20 cellular contexts compared by ENCODE assay signal in the genomic region with DNA sequence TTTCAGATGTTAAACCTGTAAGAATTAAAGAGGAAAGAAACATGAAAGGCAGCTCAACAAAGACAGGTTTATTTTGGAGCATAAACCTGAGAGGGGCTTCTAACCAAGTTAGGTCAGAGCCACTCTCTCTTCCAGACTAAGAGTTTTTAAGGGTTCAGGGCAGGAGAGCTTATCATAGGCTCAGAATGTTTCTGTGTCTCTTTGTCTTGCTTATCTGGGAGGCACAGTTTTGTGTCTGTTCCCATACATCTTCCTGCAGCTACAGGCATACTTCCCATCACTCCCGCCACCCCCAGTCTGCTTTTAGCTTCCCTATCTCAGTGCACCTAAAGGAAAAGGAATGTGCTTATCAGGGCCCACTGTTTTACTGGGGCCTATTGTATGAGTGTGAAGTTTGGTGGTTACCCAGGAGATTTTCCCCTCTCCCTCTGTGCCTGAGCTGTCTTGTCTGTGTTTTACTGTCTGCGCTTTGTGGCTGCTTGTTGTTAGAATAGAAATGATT. TPM values are rescaled to one million over a fixed set of nuclear protein-coding genes. Genes with fewer than 3 reads are reported as not detected.
DNase-seq lines count a peak whose midpoint lies in the region; ATAC-seq, FAIRE-seq and TF ChIP-seq lines count a peak whose summit lies in the region.
"Had no signal": no experiment of that assay in that cellular context is flagged by ENCODE, and none has a peak within 500 bp of the region (broad histone marks: within the 10 kb centered on the region; RNA-seq: fewer than 3 reads in every experiment).

No MANE protein-coding gene starts in this region.

- H3K79me2 ChIP-seq in HepG2 (ENCODE audit: insufficient read depth, low read length) = no peaks in the 10 kb centered on the region
- H3K79me2 ChIP-seq in MM.1S (ENCODE audit: low read length) = no peaks in the 10 kb centered on the region

- intact Hi-C loops in HepG2 (cut with micrococcal nuclease; ENCODE audit: unreplicated experiment) = loop anchor here (2.0 kb wide), 1 partner anchor 36 kb away; no protein-coding TSS in a partner anchor
- intact Hi-C loops in spleen (cut with DNase I; ENCODE audit: low total_unique reads) = no loop called here

- POLR2A ChIA-PET in HEK293 (lab: Yijun Ruan, JAX) = no interaction called here
- POLR2A ChIA-PET in HepG2 (lab: Yijun Ruan, JAX) = interaction anchor here (1.6 to 2.2 kb wide), 2 partner anchors 27 to 108 kb away, joined by 4 to 7 read pairs; no protein-coding TSS in a partner anchor

- WGBS in HepG2 (ENCODE audit: low lambda C conversion rate) = 23% methylated on average over 2 of the region's 2 CpGs
- WGBS in spleen, 5 donors = 43 to 67% (median 63%) methylated on average over 2 of the region's 2 CpGs

- no peak for DNase-seq in adipocyte (ENCODE audit: low read depth)
- DNase-seq in HepG2 (ENCODE audit: low spot score) = peak; percentile 68
- no peak for DNase-seq in spleen
- no peak for DNase-seq in MM.1S
- DNase-seq in HuH-7.5 (ENCODE audit: low spot score) = no peak
- DNase-seq: activated CD4-positive, alpha-beta T cell treated with anti-CD3 and anti-CD28 coated beads, Interleukin-2, amount 50 U/mL, for 1 hour; activated naive CD8-positive, alpha-beta T cell treated with anti-CD3 and anti-CD28 coated beads, Interleukin-2, amount 50 U/mL, for 24 hours; activated T-cell treated with anti-CD3 and anti-CD28 coated beads, Interleukin-2, amount 50 U/mL, for 48 hours; DMS153; glutamatergic neuron; NCI-H1930; SIG-M5; stimulated activated CD4-positive, alpha-beta T cell treated with anti-CD3 and anti-CD28 coated beads, Interleukin-15, amount 100 ng/mL, for 24 hours had no signal

- H3K4me3 ChIP-seq in HEK293 (ENCODE audit: low read depth, low read length) = no peak overlapping the region
- H3K4me3 ChIP-seq in adipocyte (ENCODE audit: low read length) = no peak overlapping the region
- no peak overlapping the region for H3K4me3 ChIP-seq in HepG2 (replicated peaks in 1 of 3; ENCODE audit: insufficient read depth in 1 of 3, low read depth in 2 of 3, low read length in 3 of 3)
- H3K4me3 ChIP-seq in spleen = peak overlapping the region in 1 of 8 donors; percentile 51
- H3K4me3 ChIP-seq in MM.1S (ENCODE audit: low read length) = no peak overlapping the region

- no peak for TF ChIP-seq RAD21 in HepG2 (CRISPR knock-in tag; IDR thresholded peaks at IDR 0.05)

- ATAC-seq in HepG2 = peak; percentile 58
- no peak for ATAC-seq in GM21717 (IDR thresholded peaks at IDR 0.05; ENCODE audit: unreplicated experiment)
- ATAC-seq in GM21423 (IDR thresholded peaks at IDR 0.05; ENCODE audit: unreplicated experiment) = no peak
- ATAC-seq: activated naive CD8-positive, alpha-beta T cell treated with anti-CD3 and anti-CD28 coated beads, Interleukin-2, amount 50 U/mL, for 24 hours had no signal

- H3K9me3 ChIP-seq in HEK293 (ENCODE audit: control insufficient read depth, insufficient read depth, low read depth, low read length) (no peaks in the 10 kb centered on the region), adipocyte (ENCODE audit: control insufficient read depth, low read length) (no peaks in the 10 kb centered on the region), HepG2 (ENCODE audit: low read length) (no peaks in the 10 kb centered on the region), spleen (no peaks in the 10 kb centered on the region), MM.1S (replicated peaks; ENCODE audit: insufficient read depth, low read length) (no peaks in the 10 kb centered on the region)

- H3K9me2 ChIP-seq in MM.1S (replicated peaks; ENCODE audit: insufficient read depth, low read length) = no peaks in the 10 kb centered on the region

- no peaks in the 10 kb centered on the region for H3F3A ChIP-seq in MM.1S (ENCODE audit: insufficient read depth, low read length)

- H4K20me1 ChIP-seq in HepG2 (ENCODE audit: insufficient read depth, low read length) (no peaks in the 10 kb centered on the region), MM.1S (ENCODE audit: insufficient read depth, low read length) (no peaks in the 10 kb centered on the region)

- H3K4me2 ChIP-seq in HepG2 (ENCODE audit: low read depth, low read length) (no peak overlapping the region), MM.1S (ENCODE audit: low read depth, low read length) (no peak overlapping the region)

- H2AFZ ChIP-seq in HepG2 (ENCODE audit: low read length) (no peak overlapping the region), MM.1S (ENCODE audit: low read length) (no peak overlapping the region)

- BruUV-seq in HepG2 (replicated peaks; lab: Mats Ljungman, UMichigan) = no TSS peak

- TF ChIP-seq CTCF in HEK293 (tag by site-specific recombination; IDR thresholded peaks at IDR 0.05) = no peak
- TF ChIP-seq CTCF in HepG2 (CRISPR knock-in tag; IDR thresholded peaks at IDR 0.05) = no peak
- TF ChIP-seq CTCF in spleen (IDR thresholded peaks at IDR 0.05 in 8 of 11, conservative IDR thresholded peaks at IDR 0.05 in 3 of 11) = no peak
- no peak for TF ChIP-seq CTCF in MM.1S (IDR thresholded peaks at IDR 0.05; ENCODE audit: low read length)

- no peak for TF ChIP-seq EP300 in HepG2 (IDR thresholded peaks at IDR 0.05; ENCODE audit: low read depth in 2 of 2, low read length in 2 of 2)
- no peak for TF ChIP-seq EP300 in HepG2 (CRISPR knock-in tag; IDR thresholded peaks at IDR 0.05; ENCODE audit: borderline replicate concordance)

- H3K4me1 ChIP-seq in HEK293 (ENCODE audit: control insufficient read depth, insufficient read depth, low read length) (no peaks in the 10 kb centered on the region), adipocyte (ENCODE audit: control insufficient read depth, insufficient read depth, low read length) (peaks cover 28% of the 10 kb centered on the region), HepG2 (ENCODE audit: insufficient read depth, low read length) (peaks cover 64% of the 10 kb centered on the region), spleen (peaks cover 0 to 86% (median 41%) of the 10 kb centered on the region in 6 donors), MM.1S (ENCODE audit: low read length) (0 out of 2 replicates have a peak, but pooled peaks cover 4% of the 10 kb centered on the region)

- in situ Hi-C loops in HepG2 (cut with HindIII; ENCODE audit: extremely low pct_ligation_motif_present, low pct_unique_long_range_greater_than_20kb) = no loop called here

- H3K27me3 ChIP-seq in adipocyte (replicated peaks; ENCODE audit: control insufficient read depth, insufficient read depth, low read length) (no peaks in the 10 kb centered on the region), HepG2 (ENCODE audit: control insufficient read depth in 1 of 2, insufficient read depth in 2 of 2, low read length in 2 of 2) (no peaks in the 10 kb centered on the region), spleen (replicated peaks in 1 of 7) (no peaks in the 10 kb centered on the region), MM.1S (replicated peaks; ENCODE audit: insufficient read depth, low read length) (no peaks in the 10 kb centered on the region)

- H3K9ac ChIP-seq in adipocyte (ENCODE audit: low read length) (peak overlapping the region; percentile 33), HepG2 (ENCODE audit: insufficient read depth, low read depth, low read length) (no peak overlapping the region), MM.1S (ENCODE audit: low read length) (no peak overlapping the region)

- no peaks in the 10 kb centered on the region for H3K36me3 ChIP-seq in HEK293 (ENCODE audit: control insufficient read depth in 2 of 2, insufficient read depth in 1 of 2, low read length in 2 of 2)
- H3K36me3 ChIP-seq in adipocyte (ENCODE audit: control insufficient read depth, insufficient read depth, low read length, severe bottlenecking) = no peaks in the 10 kb centered on the region
- H3K36me3 ChIP-seq in HepG2 (replicated peaks in 1 of 2; ENCODE audit: control insufficient read depth in 1 of 2, insufficient read depth in 2 of 2, low read length in 2 of 2) = no peaks in the 10 kb centered on the region
- no peaks in the 10 kb centered on the region for H3K36me3 ChIP-seq in spleen
- H3K36me3 ChIP-seq in MM.1S (replicated peaks; ENCODE audit: insufficient read depth, low read length) = no peaks in the 10 kb centered on the region

- TF ChIP-seq POLR2A in HepG2 (IDR thresholded peaks at IDR 0.05; ENCODE audit: insufficient read depth in 1 of 2, low read depth in 2 of 2, low read length in 2 of 2) = no peak
- no peak for TF ChIP-seq POLR2A in spleen (IDR thresholded peaks at IDR 0.05)

- no peak for FAIRE-seq in HepG2 (lab: Jason Lieb, UNC)
- FAIRE-seq: islet of Langerhans had no signal

- CTCF ChIA-PET in HEK293 (lab: Yijun Ruan, JAX) (interaction anchor here (0.6 to 0.7 kb wide), 2 partner anchors 172 to 260 kb away, joined by 3 to 4 read pairs; no protein-coding TSS in a partner anchor), HepG2 (lab: Yijun Ruan, JAX; ENCODE audit: low intra/inter-chr PET ratio, low total read pairs) (no interaction called here)

- H3K27ac ChIP-seq in HEK293 (ENCODE audit: extremely low read depth, low read depth, low read length) (no peak overlapping the region), HepG2 (ENCODE audit: extremely low read length, insufficient read depth, low read length) (no peak overlapping the region), spleen (peak overlapping the region in 7 of 8 donors; percentile 44 to 88 (median 68)), MM.1S (ENCODE audit: low read length) (no peak overlapping the region)

RNA-seq across cellular contexts. Expression of gene CD14, which starts 21.9 kb away (rescaled TPM):
- 0.70 and 1.7 TPM in 2 replicates for total RNA-seq in HepG2 (2016; rRNA removed; fragmentation: Illumina TruSeq; extraction: Trizol)
- 0.35 and 0.40 TPM in 2 replicates for total RNA-seq in HepG2 (2016; cell fraction: cytosol; rRNA removed; fragmentation: Illumina TruSeq; extraction: Trizol; ENCODE audit: low read depth)
- 1.4 TPM in 2 replicates for total RNA-seq in HepG2 (2016; cell fraction: insoluble cytoplasmic fraction; rRNA removed; fragmentation: Illumina TruSeq; extraction: Trizol)
- total RNA-seq in HepG2 (2016; cell fraction: membrane; rRNA removed; fragmentation: Illumina TruSeq; extraction: Trizol) = 0.22 and 0.31 TPM in 2 replicates
- 1.5 and 1.7 TPM in 2 replicates for total RNA-seq in HepG2 (2016; cell fraction: nucleus; rRNA removed; fragmentation: Illumina TruSeq; extraction: Trizol)
- 4.7 and 9.8 TPM in 2 replicates for polyA plus RNA-seq in HepG2 (2011; rRNA removed)
- 4.5 and 5.6 TPM in 2 replicates for polyA plus RNA-seq in HepG2 (2011; cell fraction: cytosol; rRNA removed)
- 3.9 and 7.5 TPM in 2 replicates for polyA plus RNA-seq in HepG2 (2011; cell fraction: nucleus; rRNA removed)
- polyA plus RNA-seq in HepG2 (2012) = 2.7 and 8.6 TPM in 2 replicates
- polyA plus RNA-seq in HepG2 (2016; cell fraction: cytosol; fragmentation: Illumina TruSeq; extraction: Trizol; ENCODE audit: low read depth) = 0.16 and 0.26 TPM in 2 replicates
- 0.59 and 0.86 TPM in 2 replicates for polyA plus RNA-seq in HepG2 (2016; cell fraction: insoluble cytoplasmic fraction; fragmentation: Illumina TruSeq; extraction: Trizol; ENCODE audit: low read depth)
- polyA plus RNA-seq in HepG2 (2016; cell fraction: membrane; fragmentation: Illumina TruSeq; extraction: Trizol; ENCODE audit: low read depth) = 0.15 and 0.20 TPM in 2 replicates
- 1.8 and 4.1 TPM in 2 replicates for polyA plus RNA-seq in HepG2 (2016; cell fraction: nucleus; fragmentation: Illumina TruSeq; extraction: Trizol; ENCODE audit: insufficient read depth, low read depth)
- 0.16 and 4.7 TPM in 2 replicates for polyA minus RNA-seq in HepG2 (2011; rRNA and poly(A)+ RNA removed; ENCODE audit: low replicate concordance)
- polyA minus RNA-seq in HepG2 (2011; cell fraction: cytosol; rRNA and poly(A)+ RNA removed) = 2.6 and 4.0 TPM in 2 replicates
- 0.90 and 1.5 TPM in 2 replicates for polyA minus RNA-seq in HepG2 (2011; cell fraction: nucleus; rRNA and poly(A)+ RNA removed)
- 100 to 1,000 TPM in 4 of 7 donors, 10 to 100 TPM in 3; 80.2 to 209 (median 101) TPM for total RNA-seq in spleen
- polyA plus RNA-seq in spleen = 10 to 100 TPM; 40.2 to 60.9 (median 48.9) TPM
- total RNA-seq: chondrocyte, epithelial cell of proximal tubule, progenitor cell of endocrine pancreas had no signal

RNA-seq across cellular contexts. Expression of gene TMCO6, which starts 28.2 kb away (rescaled TPM):
- total RNA-seq in HepG2 (2016; rRNA removed; fragmentation: Illumina TruSeq; extraction: Trizol) (8.2 and 16.6 TPM in 2 replicates), spleen (10 to 100 TPM; 18.3 to 55.2 (median 24.5) TPM)
- 5.8 and 7.1 TPM in 2 replicates for total RNA-seq in HepG2 (2016; cell fraction: cytosol; rRNA removed; fragmentation: Illumina TruSeq; extraction: Trizol; ENCODE audit: low read depth)
- total RNA-seq in HepG2 (2016; cell fraction: insoluble cytoplasmic fraction; rRNA removed; fragmentation: Illumina TruSeq; extraction: Trizol) = 7.7 and 17.8 TPM in 2 replicates
- total RNA-seq in HepG2 (2016; cell fraction: membrane; rRNA removed; fragmentation: Illumina TruSeq; extraction: Trizol) = 6.2 and 7.2 TPM in 2 replicates
- 33.8 and 34.3 TPM in 2 replicates for total RNA-seq in HepG2 (2016; cell fraction: nucleus; rRNA removed; fragmentation: Illumina TruSeq; extraction: Trizol)
- polyA plus RNA-seq in HepG2 (2011; rRNA removed) (28.2 and 36.3 TPM in 2 replicates), spleen (10 to 100 TPM; 12.0 to 21.0 (median 18.2) TPM)
- 19.5 and 25.9 TPM in 2 replicates for polyA plus RNA-seq in HepG2 (2011; cell fraction: cytosol; rRNA removed)
- 235 and 295 TPM in 2 replicates for polyA plus RNA-seq in HepG2 (2011; cell fraction: nucleus; rRNA removed)
- polyA plus RNA-seq in HepG2 (2012) = 17.5 and 19.3 TPM in 2 replicates
- 2.1 and 2.6 TPM in 2 replicates for polyA plus RNA-seq in HepG2 (2016; cell fraction: cytosol; fragmentation: Illumina TruSeq; extraction: Trizol; ENCODE audit: low read depth)
- polyA plus RNA-seq in HepG2 (2016; cell fraction: insoluble cytoplasmic fraction; fragmentation: Illumina TruSeq; extraction: Trizol; ENCODE audit: low read depth) = 5.9 and 6.4 TPM in 2 replicates
- polyA plus RNA-seq in HepG2 (2016; cell fraction: membrane; fragmentation: Illumina TruSeq; extraction: Trizol; ENCODE audit: low read depth) = 3.2 and 5.9 TPM in 2 replicates
- polyA plus RNA-seq in HepG2 (2016; cell fraction: nucleus; fragmentation: Illumina TruSeq; extraction: Trizol; ENCODE audit: insufficient read depth, low read depth) = 57.6 and 58.2 TPM in 2 replicates
- polyA minus RNA-seq in HepG2 (2011; rRNA and poly(A)+ RNA removed; ENCODE audit: low replicate concordance) = 28.7 and 45.7 TPM in 2 replicates
- 5.5 and 5.7 TPM in 2 replicates for polyA minus RNA-seq in HepG2 (2011; cell fraction: cytosol; rRNA and poly(A)+ RNA removed)
- polyA minus RNA-seq in HepG2 (2011; cell fraction: nucleus; rRNA and poly(A)+ RNA removed) = 74.2 and 90.0 TPM in 2 replicates

RNA-seq across cellular contexts. Expression of gene NDUFA2, which starts 36.4 kb away (rescaled TPM):
- total RNA-seq in HepG2 (2016; rRNA removed; fragmentation: Illumina TruSeq; extraction: Trizol) (97.2 and 103 TPM in 2 replicates), spleen (10 to 100 TPM; 35.1 to 61.4 (median 46.9) TPM)
- 31.4 and 47.0 TPM in 2 replicates for total RNA-seq in HepG2 (2016; cell fraction: cytosol; rRNA removed; fragmentation: Illumina TruSeq; extraction: Trizol; ENCODE audit: low read depth)
- 93.8 and 118 TPM in 2 replicates for total RNA-seq in HepG2 (2016; cell fraction: insoluble cytoplasmic fraction; rRNA removed; fragmentation: Illumina TruSeq; extraction: Trizol)
- total RNA-seq in HepG2 (2016; cell fraction: membrane; rRNA removed; fragmentation: Illumina TruSeq; extraction: Trizol) = 39.2 and 47.9 TPM in 2 replicates
- total RNA-seq in HepG2 (2016; cell fraction: nucleus; rRNA removed; fragmentation: Illumina TruSeq; extraction: Trizol) = 35.2 and 41.9 TPM in 2 replicates
- polyA plus RNA-seq in HepG2 (2011; rRNA removed) (94.9 and 105 TPM in 2 replicates), spleen (100 to 1,000 TPM; 211 to 237 (median 216) TPM)
- 88.4 and 132 TPM in 2 replicates for polyA plus RNA-seq in HepG2 (2011; cell fraction: cytosol; rRNA removed)
- polyA plus RNA-seq in HepG2 (2011; cell fraction: nucleus; rRNA removed) = 34.5 and 35.4 TPM in 2 replicates
- polyA plus RNA-seq in HepG2 (2012) = 58.5 and 59.1 TPM in 2 replicates
- polyA plus RNA-seq in HepG2 (2016; cell fraction: cytosol; fragmentation: Illumina TruSeq; extraction: Trizol; ENCODE audit: low read depth) = 35.9 and 45.1 TPM in 2 replicates
- 102 and 108 TPM in 2 replicates for polyA plus RNA-seq in HepG2 (2016; cell fraction: insoluble cytoplasmic fraction; fragmentation: Illumina TruSeq; extraction: Trizol; ENCODE audit: low read depth)
- polyA plus RNA-seq in HepG2 (2016; cell fraction: membrane; fragmentation: Illumina TruSeq; extraction: Trizol; ENCODE audit: low read depth) = 35.6 and 44.9 TPM in 2 replicates
- 62.0 and 65.8 TPM in 2 replicates for polyA plus RNA-seq in HepG2 (2016; cell fraction: nucleus; fragmentation: Illumina TruSeq; extraction: Trizol; ENCODE audit: insufficient read depth, low read depth)
- polyA minus RNA-seq in HepG2 (2011; rRNA and poly(A)+ RNA removed; ENCODE audit: low replicate concordance) = 18.8 and 29.1 TPM in 2 replicates
- polyA minus RNA-seq in HepG2 (2011; cell fraction: cytosol; rRNA and poly(A)+ RNA removed) = 11.2 and 15.4 TPM in 2 replicates
- polyA minus RNA-seq in HepG2 (2011; cell fraction: nucleus; rRNA and poly(A)+ RNA removed) = 12.6 and 13.9 TPM in 2 replicates

RNA-seq across cellular contexts. Expression of gene IK, which starts 36.6 kb away (rescaled TPM):
- 67.5 and 86.4 TPM in 2 replicates for total RNA-seq in HepG2 (2016; rRNA removed; fragmentation: Illumina TruSeq; extraction: Trizol)
- total RNA-seq in HepG2 (2016; cell fraction: cytosol; rRNA removed; fragmentation: Illumina TruSeq; extraction: Trizol; ENCODE audit: low read depth) = 10.9 and 13.0 TPM in 2 replicates
- total RNA-seq in HepG2 (2016; cell fraction: insoluble cytoplasmic fraction; rRNA removed; fragmentation: Illumina TruSeq; extraction: Trizol) = 67.8 and 81.2 TPM in 2 replicates
- total RNA-seq in HepG2 (2016; cell fraction: membrane; rRNA removed; fragmentation: Illumina TruSeq; extraction: Trizol) = 12.8 and 18.0 TPM in 2 replicates
- 45.9 and 55.5 TPM in 2 replicates for total RNA-seq in HepG2 (2016; cell fraction: nucleus; rRNA removed; fragmentation: Illumina TruSeq; extraction: Trizol)
- 63.7 and 65.3 TPM in 2 replicates for polyA plus RNA-seq in HepG2 (2011; rRNA removed)
- 43.5 and 55.0 TPM in 2 replicates for polyA plus RNA-seq in HepG2 (2011; cell fraction: cytosol; rRNA removed)
- polyA plus RNA-seq in HepG2 (2011; cell fraction: nucleus; rRNA removed) = 132 and 195 TPM in 2 replicates
- polyA plus RNA-seq in HepG2 (2012) = 61.8 and 72.2 TPM in 2 replicates
- 8.8 TPM in 2 replicates for polyA plus RNA-seq in HepG2 (2016; cell fraction: cytosol; fragmentation: Illumina TruSeq; extraction: Trizol; ENCODE audit: low read depth)
- polyA plus RNA-seq in HepG2 (2016; cell fraction: insoluble cytoplasmic fraction; fragmentation: Illumina TruSeq; extraction: Trizol; ENCODE audit: low read depth) = 103 and 116 TPM in 2 replicates
- polyA plus RNA-seq in HepG2 (2016; cell fraction: membrane; fragmentation: Illumina TruSeq; extraction: Trizol; ENCODE audit: low read depth) = 8.1 and 11.8 TPM in 2 replicates
- polyA plus RNA-seq in HepG2 (2016; cell fraction: nucleus; fragmentation: Illumina TruSeq; extraction: Trizol; ENCODE audit: insufficient read depth, low read depth) = 114 and 115 TPM in 2 replicates
- polyA minus RNA-seq in HepG2 (2011; rRNA and poly(A)+ RNA removed; ENCODE audit: low replicate concordance) = 32.1 and 98.6 TPM in 2 replicates
- polyA minus RNA-seq in HepG2 (2011; cell fraction: cytosol; rRNA and poly(A)+ RNA removed) = 23.0 and 28.8 TPM in 2 replicates
- 63.2 and 75.2 TPM in 2 replicates for polyA minus RNA-seq in HepG2 (2011; cell fraction: nucleus; rRNA and poly(A)+ RNA removed)
- 100 to 1,000 TPM in 2 of 7 donors, 10 to 100 TPM in 5; 77.2 to 139 (median 90.4) TPM for total RNA-seq in spleen
- 10 to 100 TPM; 61.1 to 68.0 (median 64.4) TPM for polyA plus RNA-seq in spleen

RNA-seq across cellular contexts. Expression of gene SLC35A4, which starts 46.4 kb away (rescaled TPM):
- 0.71 and 0.95 TPM in 2 replicates for total RNA-seq in HepG2 (2016; rRNA removed; fragmentation: Illumina TruSeq; extraction: Trizol)
- 0.18 and 0.20 TPM in 2 replicates for total RNA-seq in HepG2 (2016; cell fraction: cytosol; rRNA removed; fragmentation: Illumina TruSeq; extraction: Trizol; ENCODE audit: low read depth)
- 0.55 and 1.4 TPM in 2 replicates for total RNA-seq in HepG2 (2016; cell fraction: insoluble cytoplasmic fraction; rRNA removed; fragmentation: Illumina TruSeq; extraction: Trizol)
- total RNA-seq in HepG2 (2016; cell fraction: membrane; rRNA removed; fragmentation: Illumina TruSeq; extraction: Trizol) = 1.3 TPM in 2 replicates
- total RNA-seq in HepG2 (2016; cell fraction: nucleus; rRNA removed; fragmentation: Illumina TruSeq; extraction: Trizol) = 0.50 and 1.2 TPM in 2 replicates
- polyA plus RNA-seq in HepG2 (2011; rRNA removed) = 4.0 and 5.0 TPM in 2 replicates
- polyA plus RNA-seq in HepG2 (2011; cell fraction: cytosol; rRNA removed) = 2.0 and 2.4 TPM in 2 replicates
- polyA plus RNA-seq in HepG2 (2011; cell fraction: nucleus; rRNA removed) = 1.8 and 2.8 TPM in 2 replicates
- 1.7 and 2.1 TPM in 2 replicates for polyA plus RNA-seq in HepG2 (2012)
- 0.37 and 0.50 TPM in 2 replicates for polyA plus RNA-seq in HepG2 (2016; cell fraction: cytosol; fragmentation: Illumina TruSeq; extraction: Trizol; ENCODE audit: low read depth)
- polyA plus RNA-seq in HepG2 (2016; cell fraction: insoluble cytoplasmic fraction; fragmentation: Illumina TruSeq; extraction: Trizol; ENCODE audit: low read depth) = 1.2 and 1.3 TPM in 2 replicates
- 1.8 TPM in 2 replicates for polyA plus RNA-seq in HepG2 (2016; cell fraction: membrane; fragmentation: Illumina TruSeq; extraction: Trizol; ENCODE audit: low read depth)
- 1.0 and 1.4 TPM in 2 replicates for polyA plus RNA-seq in HepG2 (2016; cell fraction: nucleus; fragmentation: Illumina TruSeq; extraction: Trizol; ENCODE audit: insufficient read depth, low read depth)
- 4.2 and 169 TPM in 2 replicates for polyA minus RNA-seq in HepG2 (2011; rRNA and poly(A)+ RNA removed; ENCODE audit: low replicate concordance)
- polyA minus RNA-seq in HepG2 (2011; cell fraction: cytosol; rRNA and poly(A)+ RNA removed) = 0.79 TPM in 2 replicates
- 1.0 and 1.5 TPM in 2 replicates for polyA minus RNA-seq in HepG2 (2011; cell fraction: nucleus; rRNA and poly(A)+ RNA removed)
- 10 to 100 TPM; 44.1 to 64.0 (median 58.7) TPM for total RNA-seq in spleen
- 10 to 100 TPM; 23.3 to 40.8 (median 27.7) TPM for polyA plus RNA-seq in spleen

Comparison
In these comparisons a context has a peak if more than half of its experiments do, and no peak if none do; other contexts are left out.
1. H3K27ac ChIP-seq: peak in spleen (7 of 8); none in HEK293 (single experiment), HepG2 (single experiment) and MM.1S (single experiment).
2. RNA of gene CD14, which starts 21.9 kb away (total RNA-seq): 80.2 to 209 TPM in spleen; 0.22 to 1.7 TPM in HepG2; every median in the first group is over 10 times any median in the second.
3. Of the 63 proteins assayed by ChIP-seq in both HepG2 and HEK293: peak only in HepG2: none; only in HEK293: SETDB1; in both: none; in neither: 62.